In the genomic region with DNA sequence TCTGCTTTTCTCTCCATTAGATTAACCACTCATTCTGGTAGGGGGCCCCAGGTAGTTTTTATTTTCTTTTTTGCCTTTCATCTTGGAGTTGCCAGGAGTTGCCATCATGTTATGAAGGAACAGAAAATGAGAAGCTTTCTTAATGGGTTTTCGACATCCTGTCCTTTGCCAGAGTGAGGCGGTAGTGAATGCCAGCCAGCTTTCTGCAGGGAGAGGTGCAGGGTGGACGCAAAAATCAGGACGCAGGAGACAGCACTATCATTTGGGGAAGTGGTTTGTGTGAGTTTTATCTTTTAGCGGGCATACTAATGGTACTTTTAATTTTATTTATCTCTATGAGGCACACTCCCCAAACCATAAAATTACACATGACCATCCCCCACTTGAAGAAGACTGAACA, we compare ENCODE assay signal across 8 cellular contexts. TPM values are rescaled to one million over a fixed set of nuclear protein-coding genes. Genes with fewer than 3 reads are reported as not detected.
DNase-seq lines count a peak whose midpoint lies in the region; ATAC-seq and TF ChIP-seq lines count a peak whose summit lies in the region.

No MANE protein-coding gene starts in this region.

- H3K27ac ChIP-seq in GM23338 (ENCODE audit: low read depth), result no peak overlapping the region
- peak overlapping the region; percentile 14; the same call in 1 of the 2 replicates for H3K27ac ChIP-seq in PC-9
- H3K27ac ChIP-seq in endodermal cell (ENCODE audit: low read depth, low read length), result no peak overlapping the region

- H3K27ac Mint-ChIP-seq in GM23338 (no peak overlapping the region), endodermal cell (no peak overlapping the region), natural killer cell (no peak overlapping the region)

- intact Hi-C loops in PC-9 (cut with micrococcal nuclease; ENCODE audit: unreplicated experiment) (no loop called here), natural killer cell (cut with micrococcal nuclease) (no loop called here)

- H3F3A ChIP-seq in GM23338 (replicated peaks; ENCODE audit: low read depth), result no peaks in the 10 kb centered on the region
- peaks cover 20% of the 10 kb centered on the region for H3F3A ChIP-seq in PC-9 (ENCODE audit: insufficient read depth, low read depth)

- H3K9ac ChIP-seq in endodermal cell (ENCODE audit: extremely low read depth, low read length, poor library complexity, severe bottlenecking), result peak overlapping the region; percentile 80

- 0 out of 2 replicates have a peak, but pooled peaks cover 1% of the 10 kb centered on the region for H3K9me2 ChIP-seq in GM23338 (ENCODE audit: insufficient read depth)
- H3K9me2 ChIP-seq in PC-9 (ENCODE audit: insufficient read depth), result no peaks in the 10 kb centered on the region

- H3K9me3 ChIP-seq in PC-9 (ENCODE audit: insufficient read depth, low read depth) (no peaks in the 10 kb centered on the region), endodermal cell (ENCODE audit: control insufficient read depth, low read length) (peaks cover 29% of the 10 kb centered on the region)

- CTCF ChIA-PET in PC-9 (lab: Charles Lee), result interaction anchor here (0.7 kb wide), 1 partner anchor 312 kb away, joined by 3 read pairs; no protein-coding TSS in a partner anchor

- POLR2A ChIA-PET in PC-9 (lab: Charles Lee; ENCODE audit: unreplicated experiment), result interaction anchor here (0.9 kb wide), 1 partner anchor 159 kb away, joined by 5 read pairs; no protein-coding TSS in a partner anchor

- H3K4me2 ChIP-seq in GM23338 (peak overlapping the region; percentile 91), PC-9 (peak overlapping the region; percentile 92)

- H3K4me1 ChIP-seq in GM23338 (ENCODE audit: insufficient read depth) (peaks cover 21% of the 10 kb centered on the region), PC-9 (replicated peaks; ENCODE audit: insufficient read depth) (peaks cover 26% of the 10 kb centered on the region), endodermal cell (ENCODE audit: control insufficient read depth, insufficient read depth, low read length) (no peaks in the 10 kb centered on the region)

- ATAC-seq in GM23338 (peak; percentile 15), natural killer cell (no peak), HG02884 (IDR thresholded peaks at IDR 0.05; ENCODE audit: unreplicated experiment) (no peak)

- peak overlapping the region; percentile 97 for H3K4me3 ChIP-seq in GM23338
- H3K4me3 ChIP-seq in PC-9, result peak overlapping the region; percentile 84
- peak overlapping the region; percentile 98 for H3K4me3 ChIP-seq in endodermal cell (ENCODE audit: low read length)

- WGBS in endodermal cell (ENCODE audit: insufficient coverage in 1 of 2, insufficient read length in 1 of 2), 2 experiments, result 9 to 13% methylated on average over 4 of the region's 5 CpGs

- peaks cover 2% of the 10 kb centered on the region; the same call in 1 of the 3 replicates for H3K9me3 Mint-ChIP-seq in GM23338
- peaks cover 13% of the 10 kb centered on the region for H3K9me3 Mint-ChIP-seq in endodermal cell
- H3K9me3 Mint-ChIP-seq in natural killer cell, result no peaks in the 10 kb centered on the region

- H4K20me1 ChIP-seq in GM23338 (replicated peaks; ENCODE audit: insufficient read depth) (0 out of 2 replicates have a peak, but pooled peaks cover 6% of the 10 kb centered on the region), PC-9 (ENCODE audit: insufficient read depth) (no peaks in the 10 kb centered on the region)

- TF ChIP-seq CTCF in GM23338 (conservative IDR thresholded peaks at IDR 0.05; ENCODE audit: low read depth in 2 of 2), result peak; percentile 29 to 54
- TF ChIP-seq CTCF in PC-9 (conservative IDR thresholded peaks at IDR 0.05), result no peak
- peak; percentile 62 for TF ChIP-seq CTCF in endodermal cell (conservative IDR thresholded peaks at IDR 0.05)
- TF ChIP-seq CTCF in natural killer cell (IDR thresholded peaks at IDR 0.05), result no peak

- H3K79me2 ChIP-seq in GM23338 (replicated peaks; ENCODE audit: insufficient read depth) (peaks cover 60% of the 10 kb centered on the region), PC-9 (ENCODE audit: low read depth) (peaks cover 58% of the 10 kb centered on the region)

- H3K36me3 Mint-ChIP-seq in GM23338 (ENCODE audit: low read depth), result peaks cover 22% of the 10 kb centered on the region; the same call in 2 of the 3 replicates
- peaks cover 44% of the 10 kb centered on the region for H3K36me3 Mint-ChIP-seq in endodermal cell (ENCODE audit: low read depth)
- no peaks in the 10 kb centered on the region for H3K36me3 Mint-ChIP-seq in natural killer cell

- no peaks in the 10 kb centered on the region for H3K27me3 ChIP-seq in GM23338 (ENCODE audit: insufficient read depth)
- no peaks in the 10 kb centered on the region for H3K27me3 ChIP-seq in PC-9 (ENCODE audit: insufficient read depth, low read depth)
- no peaks in the 10 kb centered on the region for H3K27me3 ChIP-seq in endodermal cell (ENCODE audit: control insufficient read depth, insufficient read depth, low read length, poor library complexity, severe bottlenecking)

- H3K36me3 ChIP-seq in GM23338 (ENCODE audit: insufficient read depth) (no peaks in the 10 kb centered on the region), PC-9 (ENCODE audit: low read depth) (peaks cover 7% of the 10 kb centered on the region; the same call in 1 of the 2 replicates), endodermal cell (ENCODE audit: control insufficient read depth, insufficient read depth, low read length) (peaks cover 42% of the 10 kb centered on the region)

- peaks cover 14% of the 10 kb centered on the region for H3K27me3 Mint-ChIP-seq in GM23338 (ENCODE audit: insufficient read depth, low read depth, poor library complexity)
- H3K27me3 Mint-ChIP-seq in endodermal cell (ENCODE audit: insufficient read depth), result no peaks in the 10 kb centered on the region
- H3K27me3 Mint-ChIP-seq in natural killer cell (ENCODE audit: low read depth in 2 of 2), result peaks cover 42 to 61% of the 10 kb centered on the region in 2 donors

- no peak overlapping the region for H2AFZ ChIP-seq in GM23338
- H2AFZ ChIP-seq in PC-9, result peak overlapping the region; percentile 98

- DNase-seq in GM23338 (ENCODE audit: low spot score) (peak; percentile 39), PC-9 (no peak), endodermal cell (peak; percentile 77), natural killer cell (no peak), NCI-H128 (lab: John Stamatoyannopoulos, UW; ENCODE audit: unreplicated experiment) (no peak)
- DNase-seq in stimulated activated CD4-positive, alpha-beta T cell treated with anti-CD3 and anti-CD28 coated beads, Interleukin-12 subunit alpha, Interleukin-12 subunit beta, amount 100 ng/mL, for 4 hours, result no peak
- DNase-seq in stimulated activated CD4-positive, alpha-beta T cell treated with anti-CD3 and anti-CD28 coated beads, Interleukin-2, amount 100 ng/mL, for 48 hours, result no peak

- H3K4me1 Mint-ChIP-seq in GM23338, result peaks cover 27% of the 10 kb centered on the region
- H3K4me1 Mint-ChIP-seq in endodermal cell, result peaks cover 37% of the 10 kb centered on the region
- H3K4me1 Mint-ChIP-seq in natural killer cell, result peaks cover 13% of the 10 kb centered on the region in 2 donors

- H3K4me3 Mint-ChIP-seq in GM23338, result peak overlapping the region; percentile 92
- H3K4me3 Mint-ChIP-seq in endodermal cell, result peak overlapping the region; percentile 94
- H3K4me3 Mint-ChIP-seq in natural killer cell, result peak overlapping the region; percentile 88

- BruUV-seq in PC-9 (replicated peaks; lab: Mats Ljungman, UMichigan), result TSS peak; percentile 55

TF ChIP-seq in GM23338, 12 proteins besides CTCF, POLR2A, EP300 and RAD21:
- no peak for TF ChIP-seq REST (IDR thresholded peaks at IDR 0.05; ENCODE audit: unreplicated experiment)
- no peak for TF ChIP-seq CREB1 (CRISPR knock-in tag; IDR thresholded peaks at IDR 0.05; ENCODE audit: low read depth)
- TF ChIP-seq STAT1 (IDR thresholded peaks at IDR 0.05; ENCODE audit: unreplicated experiment), result no peak
- TF ChIP-seq JUNB (IDR thresholded peaks at IDR 0.05; ENCODE audit: unreplicated experiment), result no peak
- no peak for TF ChIP-seq NANOG (IDR thresholded peaks at IDR 0.05; ENCODE audit: borderline replicate concordance)
- TF ChIP-seq EZH2phosphoT487 (IDR thresholded peaks at IDR 0.05; ENCODE audit: unreplicated experiment), result no peak
- no peak for TF ChIP-seq ZNF331 (CRISPR knock-in tag; IDR thresholded peaks at IDR 0.05; ENCODE audit: low read depth)
- no peak for TF ChIP-seq POLR2AphosphoS5 (IDR thresholded peaks at IDR 0.05; ENCODE audit: low read depth)

RNA-seq across cellular contexts. Expression of gene RASSF8, which starts 1.7 kb away (rescaled TPM):
- total RNA-seq in GM23338 (2014; rRNA removed; shearing (Covaris generic)), result 30.6 and 30.8 TPM in 2 replicates
- 11.5 and 13.4 TPM in 2 replicates for polyA plus RNA-seq in GM23338 (2016; fragmentation: Nextera tagmentation; extraction: Ambion mirVana)
- total RNA-seq in PC-9 (2021) (26.5 and 30.6 TPM in 2 replicates), endodermal cell (100 to 1,000 TPM in 1 of 2 donors, 10 to 100 TPM in 1; 87.0 to 183 TPM), natural killer cell (1 to 10 TPM in 2 of 3 donors, under 1 TPM in 1; 0.35 to 1.3 (median 1.2) TPM)
- 29.0 TPM for polyA plus RNA-seq in endodermal cell (2013, experiment 1 of 2)
- polyA plus RNA-seq in endodermal cell (2013, experiment 2 of 2), result 30.8 TPM

Comparison
In these comparisons a context has a peak if more than half of its experiments do, and no peak if none do; other contexts are left out.
1. DNase-seq: peak in GM23338 (single experiment) and endodermal cell (single experiment); none in PC-9 (0 of 2), natural killer cell (single experiment), stimulated activated CD4-positive, alpha-beta T cell treated with anti-CD3 and anti-CD28 coated beads, Interleukin-12 subunit alpha, Interleukin-12 subunit beta, amount 100 ng/mL, for 4 hours (single experiment), NCI-H128 (single experiment) and stimulated activated CD4-positive, alpha-beta T cell treated with anti-CD3 and anti-CD28 coated beads, Interleukin-2, amount 100 ng/mL, for 48 hours (0 of 2).
2. CTCF ChIP-seq: peak in GM23338 (2 of 2) and endodermal cell (single experiment); none in PC-9 (single experiment) and natural killer cell (single experiment).
3. RNA of gene RASSF8, which starts 1.7 kb away (total RNA-seq): 87.0 to 183 TPM in endodermal cell, 30.6 to 30.8 TPM in GM23338 and 26.5 to 30.6 TPM in PC-9; 0.35 to 1.3 TPM in natural killer cell; every median in the first group is over 10 times any median in the second.
4. Peak in every context shown above with its lines, with median percentiles within 50 percentile points of each other: H3K4me3 ChIP-seq and H3K4me3 Mint-ChIP-seq.